ENCODE assay signal across 8 cellular contexts in genomic region chr1:155164625-155165024, GRCh38. TPM values are rescaled to one million over a fixed set of nuclear protein-coding genes. Genes with fewer than 3 reads are reported as not detected.
DNase-seq lines count a peak whose midpoint lies in the region; ATAC-seq, FAIRE-seq and TF ChIP-seq lines count a peak whose summit lies in the region.
"Not testable (repeated sequence)": the region's sequence is repeated elsewhere in the genome, so short reads cannot be mapped to it uniquely, and the experiment has no call there.
"Had no signal": no experiment of that assay in that cellular context is flagged by ENCODE, and none has a peak within 500 bp of the region (broad histone marks: within the 10 kb centered on the region; RNA-seq: fewer than 3 reads in every experiment).

No MANE protein-coding gene starts in this region.

- CTCF ChIA-PET in K562 (lab: Yijun Ruan, JAX; ENCODE audit: low intra/inter-chr PET ratio): interaction anchor here (0.6 kb wide), 1 partner anchor 78 kb away, joined by 3 read pairs; no protein-coding TSS in a partner anchor

- 68% methylated on average over 10 of the region's 11 CpGs for WGBS in K562 (ENCODE audit: insufficient coverage, low coverage, missing lambda C conversion rate)
- WGBS in endodermal cell (ENCODE audit: insufficient coverage in 1 of 2, insufficient read length in 1 of 2), 2 experiments: 79 to 89% methylated on average over 6 to 9 of the region's 11 CpGs
- 90 to 95% (median 93%) methylated on average over 11 of the region's 11 CpGs for WGBS in spleen, 5 donors

- intact Hi-C loops in K562 (cut with micrococcal nuclease): loop anchor here (5.0 kb wide), 1 partner anchor 52 kb away; no protein-coding TSS in a partner anchor
- intact Hi-C loops in spleen (cut with DNase I; ENCODE audit: low total_unique reads): not testable (repeated sequence)

- not testable (repeated sequence) for H3K36me3 ChIP-seq in K562 (ENCODE audit: control insufficient read depth, insufficient read depth, low read length); endodermal cell (ENCODE audit: control insufficient read depth, insufficient read depth, low read length)
- peaks cover 0 to 12% (median 9%) of the 10 kb centered on the region in 6 donors for H3K36me3 ChIP-seq in spleen

- not testable (repeated sequence) for BruUV-seq in K562 (replicated peaks; lab: Mats Ljungman, UMichigan)

- TF ChIP-seq EP300 in K562 (IDR thresholded peaks at IDR 0.05; ENCODE audit: low read length): not testable (repeated sequence)

- not testable (repeated sequence) for H3K27ac Mint-ChIP-seq in endodermal cell

- H3K27ac ChIP-seq in K562 (ENCODE audit: extremely low read depth, low read depth, low read length); coronary artery; endodermal cell (ENCODE audit: low read depth, low read length); spleen: not testable (repeated sequence)

- not testable (repeated sequence) for H2AFZ ChIP-seq in K562 (ENCODE audit: low read depth, low read length)

- POLR2A ChIA-PET in K562 (lab: Yijun Ruan, JAX): interaction anchor here (1.2 kb wide), 1 partner anchor 26 kb away, joined by 3 read pairs; no protein-coding TSS in a partner anchor

- H3K79me2 ChIP-seq in K562 (ENCODE audit: control insufficient read depth, insufficient read depth, low read length): not testable (repeated sequence)

- H3K4me1 ChIP-seq in K562 (replicated peaks in 1 of 2; ENCODE audit: control insufficient read depth in 2 of 2, insufficient read depth in 2 of 2, low read length in 2 of 2) (peaks cover 4 to 11% of the 10 kb centered on the region in 2 experiments; a peak in 4 of 5 replicates), spleen (peaks cover 14 to 30% (median 23%) of the 10 kb centered on the region in 6 donors)
- not testable (repeated sequence) for H3K4me1 ChIP-seq in endodermal cell (ENCODE audit: control insufficient read depth, insufficient read depth, low read length)

- not testable (repeated sequence) for H3K36me3 Mint-ChIP-seq in endodermal cell (ENCODE audit: low read depth)

- not testable (repeated sequence) for H4K20me1 ChIP-seq in K562 (replicated peaks; ENCODE audit: control insufficient read depth, insufficient read depth, low read length)

- H3K4me1 Mint-ChIP-seq in endodermal cell: not testable (repeated sequence)

- ATAC-seq in K562: not testable (repeated sequence)

- H3K4me3 ChIP-seq in K562; coronary artery; endodermal cell (ENCODE audit: low read length); spleen: not testable (repeated sequence)

- not testable (repeated sequence) for H3K4me2 ChIP-seq in K562 (ENCODE audit: insufficient read depth, low read length)

- not testable (repeated sequence) for H3K9me1 ChIP-seq in K562 (ENCODE audit: control insufficient read depth, insufficient read depth, low read length)

- peak; percentile 36 for DNase-seq in NAMALWA (ENCODE audit: low spot score)
- peak; percentile 36 for DNase-seq in activated effector memory CD4-positive, alpha-beta T cell treated with anti-CD3 and anti-CD28 coated beads, Interleukin-2, amount 50 U/mL, for 16 hours
- DNase-seq in K562 (ENCODE audit: extremely low read depth in 1 of 4, low spot score in 3 of 4): not testable (repeated sequence)
- DNase-seq in coronary artery (ENCODE audit: low spot score): peak; percentile 0
- peak; percentile 17 for DNase-seq in endodermal cell
- peak; percentile 32 for DNase-seq in spleen

- TF ChIP-seq CTCF in K562 (IDR thresholded peaks at IDR 0.05 in 2 of 3, conservative IDR thresholded peaks at IDR 0.05 in 1 of 3; ENCODE audit: insufficient read depth in 2 of 3, low read depth in 1 of 3, low read length in 3 of 3); coronary artery (IDR thresholded peaks at IDR 0.05); endodermal cell (conservative IDR thresholded peaks at IDR 0.05); spleen (IDR thresholded peaks at IDR 0.05 in 8 of 11, conservative IDR thresholded peaks at IDR 0.05 in 3 of 11): not testable (repeated sequence)

- not testable (repeated sequence) for FAIRE-seq in K562 (lab: Jason Lieb, UNC)

- H3K27me3 ChIP-seq in K562 (ENCODE audit: control insufficient read depth in 2 of 2, insufficient read depth in 2 of 2, low read length in 2 of 2); endodermal cell (ENCODE audit: control insufficient read depth, insufficient read depth, low read length, poor library complexity, severe bottlenecking); spleen (replicated peaks in 1 of 7): not testable (repeated sequence)

- H3K9ac ChIP-seq in K562 (ENCODE audit: insufficient read depth in 1 of 2, low read depth in 2 of 2, low read length in 2 of 2); endodermal cell (ENCODE audit: extremely low read depth, low read length, poor library complexity, severe bottlenecking): not testable (repeated sequence)

- TF ChIP-seq RAD21 in K562 (CRISPR knock-in tag; conservative IDR thresholded peaks at IDR 0.05 in 1 of 2, IDR thresholded peaks at IDR 0.05 in 1 of 2): not testable (repeated sequence)

- not testable (repeated sequence) for H3K4me3 Mint-ChIP-seq in endodermal cell

- H3K9me3 Mint-ChIP-seq in endodermal cell: not testable (repeated sequence)

- in situ Hi-C loops in K562 (cut with MboI): loop anchor here (5.0 kb wide), 1 partner anchor 72 kb away; no protein-coding TSS in a partner anchor

- H3K9me3 ChIP-seq in K562 (replicated peaks; ENCODE audit: control insufficient read depth, insufficient read depth, low read depth, low read length); endodermal cell (ENCODE audit: control insufficient read depth, low read length); spleen: not testable (repeated sequence)

- H3K27me3 Mint-ChIP-seq in endodermal cell (ENCODE audit: insufficient read depth): not testable (repeated sequence)

- not testable (repeated sequence) for TF ChIP-seq POLR2A in K562 (conservative IDR thresholded peaks at IDR 0.05); spleen (IDR thresholded peaks at IDR 0.05)

RNA-seq across cellular contexts. Expression of gene KRTCAP2, which starts 8.5 kb away (rescaled TPM):
- 114 and 195 TPM in 2 replicates for total RNA-seq in K562 (2011; cell fraction: chromatin; rRNA removed; ENCODE audit: low replicate concordance)
- 338 and 376 TPM in 2 replicates for total RNA-seq in K562 (2011; cell fraction: nucleolus; rRNA removed)
- total RNA-seq in K562 (2011; cell fraction: nucleoplasm; rRNA removed): 298 TPM in 2 replicates
- total RNA-seq in K562 (2014; rRNA removed): 211 and 255 TPM in 2 replicates
- 226 and 244 TPM in 2 replicates for total RNA-seq in K562 (2014; rRNA removed; fragmentation: Illumina TruSeq; extraction: Trizol)
- 290 and 294 TPM in 2 replicates for total RNA-seq in K562 (2015; rRNA removed; fragmentation: Illumina TruSeq; extraction: Trizol)
- 243 and 253 TPM in 2 replicates for total RNA-seq in K562 (2021)
- polyA plus RNA-seq in K562 (2011; rRNA removed): 129 and 178 TPM in 2 replicates
- polyA plus RNA-seq in K562 (2011; cell fraction: cytosol; rRNA removed): 462 and 551 TPM in 2 replicates
- polyA plus RNA-seq in K562 (2011; cell fraction: nucleus; rRNA removed): 206 and 232 TPM in 2 replicates
- polyA plus RNA-seq in K562 (2012): 327 and 494 TPM in 2 replicates
- 418 and 443 TPM in 2 replicates for polyA plus RNA-seq in K562 (2014; fragmentation: Illumina TruSeq; extraction: Trizol)
- 100 to 1,000 TPM; 429 to 436 TPM for polyA plus RNA-seq in K562 (2014; fragmentation: Nextera tagmentation; extraction: Ambion mirVana)
- polyA plus RNA-seq in K562 (2014; rRNA removed): 126 and 196 TPM in 2 replicates
- polyA minus RNA-seq in K562 (2011; rRNA and poly(A)+ RNA removed): 153 and 212 TPM in 2 replicates
- 167 and 266 TPM in 2 replicates for polyA minus RNA-seq in K562 (2011; cell fraction: cytosol; rRNA and poly(A)+ RNA removed)
- 51.4 and 83.0 TPM in 2 replicates for polyA minus RNA-seq in K562 (2011; cell fraction: nucleus; rRNA and poly(A)+ RNA removed)
- total RNA-seq in endodermal cell: 100 to 1,000 TPM; 143 to 152 TPM
- 161 TPM for polyA plus RNA-seq in endodermal cell (2013, experiment 1 of 2)
- polyA plus RNA-seq in endodermal cell (2013, experiment 2 of 2): 154 TPM
- 100 to 1,000 TPM; 113 to 154 (median 136) TPM for total RNA-seq in spleen
- polyA plus RNA-seq in spleen: 100 to 1,000 TPM; 193 to 203 (median 200) TPM

RNA-seq across cellular contexts. Expression of gene TRIM46, which starts 9.0 kb away (rescaled TPM):
- 0.95 and 1.8 TPM in 2 replicates for total RNA-seq in K562 (2011; cell fraction: chromatin; rRNA removed; ENCODE audit: low replicate concordance)
- 0.67 and 0.92 TPM in 2 replicates for total RNA-seq in K562 (2011; cell fraction: nucleolus; rRNA removed)
- total RNA-seq in K562 (2011; cell fraction: nucleoplasm; rRNA removed): 0.66 and 1.1 TPM in 2 replicates
- total RNA-seq in K562 (2014; rRNA removed) (0.04 and 0.05 TPM in 2 replicates), K562 (2014; rRNA removed; fragmentation: Illumina TruSeq; extraction: Trizol) (not detected in 2 replicates), K562 (2015; rRNA removed; fragmentation: Illumina TruSeq; extraction: Trizol) (0.14 TPM in 1 of 2 replicates, not detected in the other), K562 (2021) (0.22 and 0.60 TPM in 2 replicates), endodermal cell (1 to 10 TPM; 5.1 to 7.1 TPM), spleen (1 to 10 TPM in 6 of 7 donors, under 1 TPM in 1; 0.83 to 3.6 (median 1.6) TPM)
- polyA plus RNA-seq in K562 (2011; rRNA removed) (0.08 and 0.12 TPM in 2 replicates), K562 (2014; fragmentation: Illumina TruSeq; extraction: Trizol) (0.15 and 0.18 TPM in 2 replicates), K562 (2014; fragmentation: Nextera tagmentation; extraction: Ambion mirVana) (not detected), K562 (2014; rRNA removed) (0.11 and 0.41 TPM in 2 replicates), spleen (under 1 TPM; 0.35 to 0.77 (median 0.46) TPM)
- 0.13 and 0.18 TPM in 2 replicates for polyA plus RNA-seq in K562 (2011; cell fraction: cytosol; rRNA removed)
- polyA plus RNA-seq in K562 (2011; cell fraction: nucleus; rRNA removed): 0.59 and 0.64 TPM in 2 replicates
- 0.16 and 0.29 TPM in 2 replicates for polyA plus RNA-seq in K562 (2012)
- 0.09 TPM in 1 of 2 replicates, not detected in the other for polyA minus RNA-seq in K562 (2011; rRNA and poly(A)+ RNA removed)
- polyA minus RNA-seq in K562 (2011; cell fraction: cytosol; rRNA and poly(A)+ RNA removed): not detected in 2 replicates
- polyA minus RNA-seq in K562 (2011; cell fraction: nucleus; rRNA and poly(A)+ RNA removed): 0.13 TPM in 1 of 2 replicates, not detected in the other
- polyA plus RNA-seq in endodermal cell (2013, experiment 1 of 2): 9.8 TPM
- polyA plus RNA-seq in endodermal cell (2013, experiment 2 of 2): 9.5 TPM
- polyA plus RNA-seq: CD14-positive monocyte had no signal

RNA-seq across cellular contexts. Expression of gene DPM3, which starts 24.3 kb away (rescaled TPM):
- 7.1 and 27.9 TPM in 2 replicates for total RNA-seq in K562 (2011; cell fraction: chromatin; rRNA removed; ENCODE audit: low replicate concordance)
- 73.0 and 77.4 TPM in 2 replicates for total RNA-seq in K562 (2011; cell fraction: nucleolus; rRNA removed)
- total RNA-seq in K562 (2011; cell fraction: nucleoplasm; rRNA removed): 47.4 and 60.5 TPM in 2 replicates
- total RNA-seq in K562 (2014; rRNA removed): 41.3 and 45.1 TPM in 2 replicates
- total RNA-seq in K562 (2014; rRNA removed; fragmentation: Illumina TruSeq; extraction: Trizol): 1.8 and 3.7 TPM in 2 replicates
- 34.2 and 40.0 TPM in 2 replicates for total RNA-seq in K562 (2015; rRNA removed; fragmentation: Illumina TruSeq; extraction: Trizol)
- 92.1 and 94.2 TPM in 2 replicates for total RNA-seq in K562 (2021)
- polyA plus RNA-seq in K562 (2011; rRNA removed): 27.1 and 62.3 TPM in 2 replicates
- 209 and 283 TPM in 2 replicates for polyA plus RNA-seq in K562 (2011; cell fraction: cytosol; rRNA removed)
- polyA plus RNA-seq in K562 (2011; cell fraction: nucleus; rRNA removed): 63.1 and 75.1 TPM in 2 replicates
- 123 and 131 TPM in 2 replicates for polyA plus RNA-seq in K562 (2012)
- 8.6 and 59.7 TPM in 2 replicates for polyA plus RNA-seq in K562 (2014; fragmentation: Illumina TruSeq; extraction: Trizol)
- 10 to 100 TPM; 12.6 to 36.4 TPM for polyA plus RNA-seq in K562 (2014; fragmentation: Nextera tagmentation; extraction: Ambion mirVana)
- polyA plus RNA-seq in K562 (2014; rRNA removed): 120 and 141 TPM in 2 replicates
- polyA minus RNA-seq in K562 (2011; rRNA and poly(A)+ RNA removed): 6.0 and 10.0 TPM in 2 replicates
- polyA minus RNA-seq in K562 (2011; cell fraction: cytosol; rRNA and poly(A)+ RNA removed): 11.5 and 13.6 TPM in 2 replicates
- 12.2 and 13.9 TPM in 2 replicates for polyA minus RNA-seq in K562 (2011; cell fraction: nucleus; rRNA and poly(A)+ RNA removed)
- 10 to 100 TPM; 48.8 to 73.4 TPM for total RNA-seq in endodermal cell
- polyA plus RNA-seq in endodermal cell (2013, experiment 1 of 2): 89.8 TPM
- polyA plus RNA-seq in endodermal cell (2013, experiment 2 of 2): 83.0 TPM
- 10 to 100 TPM; 25.0 to 62.4 (median 49.9) TPM for total RNA-seq in spleen
- polyA plus RNA-seq in spleen: 100 to 1,000 TPM; 205 to 262 (median 229) TPM

RNA-seq across cellular contexts. Expression of gene SLC50A1, which starts 29.0 kb away (rescaled TPM):
- 42.6 and 72.0 TPM in 2 replicates for total RNA-seq in K562 (2011; cell fraction: chromatin; rRNA removed; ENCODE audit: low replicate concordance)
- 92.6 and 100 TPM in 2 replicates for total RNA-seq in K562 (2011; cell fraction: nucleolus; rRNA removed)
- total RNA-seq in K562 (2011; cell fraction: nucleoplasm; rRNA removed): 93.1 and 101 TPM in 2 replicates
- total RNA-seq in K562 (2014; rRNA removed): 59.2 and 68.1 TPM in 2 replicates
- total RNA-seq in K562 (2014; rRNA removed; fragmentation: Illumina TruSeq; extraction: Trizol): 52.2 and 58.7 TPM in 2 replicates
- total RNA-seq in K562 (2015; rRNA removed; fragmentation: Illumina TruSeq; extraction: Trizol): 62.7 and 64.0 TPM in 2 replicates
- 46.5 and 50.0 TPM in 2 replicates for total RNA-seq in K562 (2021)
- 88.3 and 91.9 TPM in 2 replicates for polyA plus RNA-seq in K562 (2011; rRNA removed)
- polyA plus RNA-seq in K562 (2011; cell fraction: cytosol; rRNA removed): 161 TPM in 2 replicates
- polyA plus RNA-seq in K562 (2011; cell fraction: nucleus; rRNA removed): 30.6 and 31.3 TPM in 2 replicates
- 55.7 and 78.0 TPM in 2 replicates for polyA plus RNA-seq in K562 (2012)
- polyA plus RNA-seq in K562 (2014; fragmentation: Illumina TruSeq; extraction: Trizol): 86.2 and 96.6 TPM in 2 replicates
- 100 to 1,000 TPM; 103 to 132 TPM for polyA plus RNA-seq in K562 (2014; fragmentation: Nextera tagmentation; extraction: Ambion mirVana)
- 91.7 and 99.4 TPM in 2 replicates for polyA plus RNA-seq in K562 (2014; rRNA removed)
- polyA minus RNA-seq in K562 (2011; rRNA and poly(A)+ RNA removed): 36.3 and 45.8 TPM in 2 replicates
- 23.1 and 29.2 TPM in 2 replicates for polyA minus RNA-seq in K562 (2011; cell fraction: cytosol; rRNA and poly(A)+ RNA removed)
- polyA minus RNA-seq in K562 (2011; cell fraction: nucleus; rRNA and poly(A)+ RNA removed): 8.1 and 9.3 TPM in 2 replicates
- 10 to 100 TPM; 25.1 to 29.8 TPM for total RNA-seq in endodermal cell
- 32.0 TPM for polyA plus RNA-seq in endodermal cell (2013, experiment 1 of 2)
- 27.5 TPM for polyA plus RNA-seq in endodermal cell (2013, experiment 2 of 2)
- 10 to 100 TPM; 28.4 to 41.4 (median 38.2) TPM for total RNA-seq in spleen
- 10 to 100 TPM; 60.1 to 73.8 (median 72.5) TPM for polyA plus RNA-seq in spleen

RNA-seq across cellular contexts. Expression of gene EFNA1, which starts 36.9 kb away (rescaled TPM):
- total RNA-seq in K562 (2011; cell fraction: chromatin; rRNA removed; ENCODE audit: low replicate concordance): 5.1 and 11.1 TPM in 2 replicates
- 14.3 and 14.5 TPM in 2 replicates for total RNA-seq in K562 (2011; cell fraction: nucleolus; rRNA removed)
- total RNA-seq in K562 (2011; cell fraction: nucleoplasm; rRNA removed): 10.1 and 15.0 TPM in 2 replicates
- total RNA-seq in K562 (2014; rRNA removed) (2.5 and 2.6 TPM in 2 replicates), K562 (2014; rRNA removed; fragmentation: Illumina TruSeq; extraction: Trizol) (1.9 and 2.1 TPM in 2 replicates), K562 (2015; rRNA removed; fragmentation: Illumina TruSeq; extraction: Trizol) (3.3 and 3.7 TPM in 2 replicates), K562 (2021) (2.6 and 2.7 TPM in 2 replicates), endodermal cell (1 to 10 TPM; 3.6 to 5.0 TPM), spleen (10 to 100 TPM in 5 of 7 donors, 1 to 10 TPM in 2; 8.0 to 19.4 (median 10.3) TPM)
- polyA plus RNA-seq in K562 (2011; rRNA removed) (9.3 and 14.1 TPM in 2 replicates), K562 (2014; fragmentation: Illumina TruSeq; extraction: Trizol) (3.0 and 3.5 TPM in 2 replicates), K562 (2014; fragmentation: Nextera tagmentation; extraction: Ambion mirVana) (1 to 10 TPM; 3.7 TPM), K562 (2014; rRNA removed) (2.8 and 5.3 TPM in 2 replicates), spleen (1 to 10 TPM; 3.7 to 8.0 (median 7.8) TPM)
- 12.2 and 13.8 TPM in 2 replicates for polyA plus RNA-seq in K562 (2011; cell fraction: cytosol; rRNA removed)
- 9.8 and 11.9 TPM in 2 replicates for polyA plus RNA-seq in K562 (2011; cell fraction: nucleus; rRNA removed)
- polyA plus RNA-seq in K562 (2012): 3.3 and 4.8 TPM in 2 replicates
- 5.8 and 6.6 TPM in 2 replicates for polyA minus RNA-seq in K562 (2011; rRNA and poly(A)+ RNA removed)
- 8.0 and 16.9 TPM in 2 replicates for polyA minus RNA-seq in K562 (2011; cell fraction: cytosol; rRNA and poly(A)+ RNA removed)
- 3.9 and 4.4 TPM in 2 replicates for polyA minus RNA-seq in K562 (2011; cell fraction: nucleus; rRNA and poly(A)+ RNA removed)
- 4.0 TPM for polyA plus RNA-seq in endodermal cell (2013, experiment 1 of 2)
- 4.6 TPM for polyA plus RNA-seq in endodermal cell (2013, experiment 2 of 2)
- total RNA-seq: B cell had no signal
- polyA plus RNA-seq: CD14-positive monocyte had no signal
